12 cellular contexts compared by ENCODE assay signal in the genomic region with DNA sequence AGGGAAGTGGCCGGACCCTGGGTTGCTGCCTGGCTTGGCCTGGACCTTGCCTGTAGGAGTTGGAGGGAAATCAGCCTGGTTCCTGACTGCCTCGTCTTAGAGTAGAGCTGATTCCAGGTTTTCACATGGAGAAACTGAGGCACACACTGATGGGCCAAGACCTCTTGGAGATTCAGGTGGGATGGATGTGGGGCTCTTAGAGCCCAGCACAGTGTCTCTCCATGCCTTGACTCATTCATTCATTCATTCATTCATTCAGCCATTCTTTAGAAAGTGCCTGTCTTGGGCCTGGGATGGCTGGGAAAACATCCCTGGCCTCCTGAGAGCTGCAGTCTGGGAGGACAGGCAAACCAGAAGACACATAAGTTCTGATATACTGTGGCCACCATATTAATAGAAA. TPM values are rescaled to one million over a fixed set of nuclear protein-coding genes. Genes with fewer than 3 reads are reported as not detected.
DNase-seq lines count a peak whose midpoint lies in the region; ATAC-seq, FAIRE-seq and TF ChIP-seq lines count a peak whose summit lies in the region.
"Had no signal": no experiment of that assay in that cellular context is flagged by ENCODE, and none has a peak within 500 bp of the region (broad histone marks: within the 10 kb centered on the region; RNA-seq: fewer than 3 reads in every experiment).

No MANE protein-coding gene starts in this region.

- H3K4me3 Mint-ChIP-seq in CD8-positive, alpha-beta memory T cell: peak overlapping the region; percentile 54 to 99 (median 98)

- no peaks in the 10 kb centered on the region for H4K20me1 ChIP-seq in endothelial cell of umbilical vein (replicated peaks; ENCODE audit: control insufficient read depth, extremely low read depth, insufficient read depth, low read length)

- H3K36me3 ChIP-seq in CD8-positive, alpha-beta memory T cell (ENCODE audit: insufficient read depth, low read length): peaks cover 4% of the 10 kb centered on the region
- peaks cover 5 to 10% of the 10 kb centered on the region in 2 experiments for H3K36me3 ChIP-seq in endothelial cell of umbilical vein (ENCODE audit: control insufficient read depth in 2 of 2, extremely low read depth in 1 of 2, insufficient read depth in 2 of 2, low read length in 2 of 2)
- H3K36me3 ChIP-seq in trophoblast cell (ENCODE audit: control insufficient read depth in 1 of 2, insufficient read depth in 2 of 2, low read length in 2 of 2): peaks cover 24 to 44% of the 10 kb centered on the region in 2 experiments

- no peaks in the 10 kb centered on the region for H3K27me3 ChIP-seq in CD8-positive, alpha-beta memory T cell (ENCODE audit: insufficient read depth, low read length, poor library complexity, severe bottlenecking)
- H3K27me3 ChIP-seq in endothelial cell of umbilical vein (ENCODE audit: control insufficient read depth in 2 of 2, insufficient read depth in 2 of 2, low read length in 2 of 2): no peaks in the 10 kb centered on the region
- no peaks in the 10 kb centered on the region for H3K27me3 ChIP-seq in trophoblast cell (ENCODE audit: insufficient read depth, low read length)

- dilution Hi-C loops in endothelial cell of umbilical vein (cut with MboI; ENCODE audit: extremely low pct_ligation_motif_present, low sequenced_read_pairs): no loop called here

- H3K4me1 ChIP-seq in CD8-positive, alpha-beta memory T cell (ENCODE audit: insufficient read depth, low read length): peaks cover 39% of the 10 kb centered on the region
- peaks cover 59% of the 10 kb centered on the region for H3K4me1 ChIP-seq in endothelial cell of umbilical vein (ENCODE audit: control insufficient read depth, extremely low read depth, insufficient read depth, low read length)
- H3K4me1 ChIP-seq in trophoblast cell (ENCODE audit: control insufficient read depth in 1 of 2, insufficient read depth in 2 of 2, low read length in 2 of 2): peaks cover 8 to 14% of the 10 kb centered on the region in 2 experiments

- no peak for FAIRE-seq in endothelial cell of umbilical vein (lab: Jason Lieb, UNC)

- peaks cover 80% of the 10 kb centered on the region for H3K79me2 ChIP-seq in endothelial cell of umbilical vein (ENCODE audit: control insufficient read depth, insufficient read depth, low read length)
- H3K79me2 ChIP-seq in trophoblast cell (ENCODE audit: control insufficient read depth, insufficient read depth, low read length, poor library complexity): peaks cover 27% of the 10 kb centered on the region

- H2BK12ac ChIP-seq in trophoblast cell (ENCODE audit: low read length): no peak overlapping the region

- intact Hi-C loops in endothelial cell of umbilical vein (cut with micrococcal nuclease): loop anchor here (5.0 kb wide), 2 partner anchors 43 to 63 kb away; a partner anchor contains a TSS

- H3K9ac ChIP-seq in endothelial cell of umbilical vein (replicated peaks; ENCODE audit: extremely low read depth, insufficient read depth, low read length) (no peak overlapping the region), trophoblast cell (ENCODE audit: low read length) (no peak overlapping the region)

- DNase-seq in CD8-positive, alpha-beta memory T cell: no peak
- DNase-seq in RWPE1 (ENCODE audit: low spot score) (no peak), endothelial cell of umbilical vein (ENCODE audit: low read depth, low spot score) (no peak), trophoblast cell (no peak), NCI-H2171 treated with DMSO at 0.1 percent for 48 hours (lab: John Stamatoyannopoulos, UW) (no peak), GDM1 (lab: John Stamatoyannopoulos, UW) (no peak)
- DNase-seq: effector memory CD4-positive, alpha-beta T cell; MM.1S; stimulated activated CD4-positive, alpha-beta T cell treated with anti-CD3 and anti-CD28 coated beads, Interleukin-2, amount 100 ng/mL, for 48 hours had no signal

- H3K4me2 ChIP-seq in endothelial cell of umbilical vein (ENCODE audit: insufficient read depth, low read length) (peak overlapping the region; percentile 54), trophoblast cell (ENCODE audit: low read length) (no peak overlapping the region)

- no peak overlapping the region for H2BK120ac ChIP-seq in trophoblast cell (ENCODE audit: insufficient read depth, low read length, poor library complexity)

- peak overlapping the region; percentile 1 for H3K4ac ChIP-seq in trophoblast cell (ENCODE audit: low read depth, low read length)

- no peak overlapping the region for H3K4me3 ChIP-seq in CD8-positive, alpha-beta memory T cell (ENCODE audit: low read length)
- peak overlapping the region in 2 of 3 experiments; percentile 0 to 82 for H3K4me3 ChIP-seq in endothelial cell of umbilical vein (replicated peaks in 1 of 3; ENCODE audit: insufficient read depth in 1 of 3, low read depth in 1 of 3, low read length in 3 of 3)
- no peak overlapping the region for H3K4me3 ChIP-seq in trophoblast cell (ENCODE audit: low read depth, low read length)

- H3K4me1 Mint-ChIP-seq in CD8-positive, alpha-beta memory T cell: peaks cover 54 to 80% (median 64%) of the 10 kb centered on the region in 3 donors

- no peak overlapping the region for H4K91ac ChIP-seq in trophoblast cell (ENCODE audit: low read depth, low read length)

- no TSS peak for BruUV-seq in endothelial cell of umbilical vein (replicated peaks; lab: Mats Ljungman, UMichigan)

- peaks cover 0 to 56% (median 12%) of the 10 kb centered on the region in 3 donors for H3K36me3 Mint-ChIP-seq in CD8-positive, alpha-beta memory T cell

- POLR2A ChIA-PET in CD8-positive, alpha-beta memory T cell (lab: Charles Lee): interaction anchor here (0.6 kb wide), 1 partner anchor 41 kb away, joined by 3 read pairs; no protein-coding TSS in a partner anchor
- POLR2A ChIA-PET in RWPE1 (lab: Yijun Ruan, JAX; ENCODE audit: low non-redundant PET): no interaction called here
- POLR2A ChIA-PET in endothelial cell of umbilical vein (lab: Charles Lee): interaction anchor here (0.9 kb wide), 1 partner anchor 24 kb away, joined by 3 read pairs; no protein-coding TSS in a partner anchor

- no CpG with 5 or more reads among the region's 2 CpGs for whole genome bisulfite sequencing in trophoblast cell (ENCODE audit: extremely low coverage, insufficient coverage, insufficient read length)

- H2AK5ac ChIP-seq in trophoblast cell (ENCODE audit: low read length): no peak overlapping the region

- no peak overlapping the region for H3K23ac ChIP-seq in trophoblast cell (ENCODE audit: low read length)

- no peaks in the 10 kb centered on the region for H3K9me3 ChIP-seq in CD8-positive, alpha-beta memory T cell (ENCODE audit: low read length)
- H3K9me3 ChIP-seq in endothelial cell of umbilical vein (replicated peaks; ENCODE audit: control insufficient read depth, insufficient read depth, low read length): no peaks in the 10 kb centered on the region
- H3K9me3 ChIP-seq in trophoblast cell (ENCODE audit: insufficient read depth, low read depth, low read length): no peaks in the 10 kb centered on the region

- no peaks in the 10 kb centered on the region for H3K9me3 Mint-ChIP-seq in CD8-positive, alpha-beta memory T cell

- H3K9me1 ChIP-seq in endothelial cell of umbilical vein (replicated peaks; ENCODE audit: control insufficient read depth, extremely low read depth, insufficient read depth, low read length): no peaks in the 10 kb centered on the region

- no peak overlapping the region for H2BK5ac ChIP-seq in trophoblast cell (ENCODE audit: low read depth, low read length, poor library complexity)

- no peaks in the 10 kb centered on the region for H3K27me3 Mint-ChIP-seq in CD8-positive, alpha-beta memory T cell

- CTCF ChIA-PET in CD8-positive, alpha-beta memory T cell (lab: Charles Lee): interaction anchor here (4.5 kb wide), 1 partner anchor 18 kb away, joined by 28 read pairs; no protein-coding TSS in a partner anchor
- CTCF ChIA-PET in RWPE1 (lab: Yijun Ruan, JAX) (interaction anchor here (1.0 kb wide), 1 partner anchor 18 kb away, joined by 3 read pairs; no protein-coding TSS in a partner anchor), endothelial cell of umbilical vein (lab: Charles Lee) (interaction anchor here (1.3 kb wide), 1 partner anchor 44 kb away, joined by 3 read pairs; no protein-coding TSS in a partner anchor)

- no peak for ATAC-seq in GM18861 (IDR thresholded peaks at IDR 0.05; ENCODE audit: unreplicated experiment)
- ATAC-seq in HG03565 (IDR thresholded peaks at IDR 0.05; ENCODE audit: unreplicated experiment): no peak

- H4K12ac ChIP-seq in trophoblast cell (ENCODE audit: low read depth, low read length): no peak overlapping the region

- peak overlapping the region; percentile 43 to 97 (median 80) for H3K27ac Mint-ChIP-seq in CD8-positive, alpha-beta memory T cell

- H3K79me1 ChIP-seq in trophoblast cell (ENCODE audit: low read length): peaks cover 10% of the 10 kb centered on the region

- TF ChIP-seq CTCF in RWPE1 (conservative IDR thresholded peaks at IDR 0.05; ENCODE audit: low read depth) (no peak), endothelial cell of umbilical vein (IDR thresholded peaks at IDR 0.05; ENCODE audit: extremely low read depth in 1 of 2, insufficient read depth in 1 of 2, low read depth in 1 of 2, low read length in 2 of 2) (no peak)

- no peak for TF ChIP-seq POLR2A in endothelial cell of umbilical vein (IDR thresholded peaks at IDR 0.05; ENCODE audit: low read depth, low read length)

- H3K27ac ChIP-seq in CD8-positive, alpha-beta memory T cell (ENCODE audit: low read depth, low read length): no peak overlapping the region
- peak overlapping the region; percentile 100 for H3K27ac ChIP-seq in RWPE1
- peak overlapping the region; percentile 21 for H3K27ac ChIP-seq in endothelial cell of umbilical vein (ENCODE audit: insufficient read depth, low read depth, low read length)
- H3K27ac ChIP-seq in trophoblast cell (ENCODE audit: low read depth, low read length): no peak overlapping the region

- no peak overlapping the region for H3K14ac ChIP-seq in trophoblast cell (ENCODE audit: low read length)

- peak overlapping the region; percentile 12 for H3K18ac ChIP-seq in trophoblast cell (ENCODE audit: low read length)

- H2AFZ ChIP-seq in endothelial cell of umbilical vein (ENCODE audit: low read depth, low read length): no peak overlapping the region
- no peak overlapping the region for H2AFZ ChIP-seq in trophoblast cell (ENCODE audit: insufficient read depth, low read length, poor library complexity)

- H4K8ac ChIP-seq in trophoblast cell (ENCODE audit: low read depth, low read length): no peak overlapping the region

RNA-seq across cellular contexts. Expression of a gene that starts 2.2 kb away (rescaled TPM):
- 10 to 100 TPM; 27.3 to 27.6 TPM for total RNA-seq in CD8-positive, alpha-beta memory T cell
- 42.7 TPM for polyA plus RNA-seq in CD8-positive, alpha-beta memory T cell
- 99.6 and 126 TPM in 2 replicates for total RNA-seq in endothelial cell of umbilical vein
- polyA plus RNA-seq in endothelial cell of umbilical vein: 129 and 134 TPM in 2 replicates
- polyA plus RNA-seq in endothelial cell of umbilical vein (2011; cell fraction: cytosol; rRNA removed): 114 TPM in 2 replicates
- 66.6 and 67.7 TPM in 2 replicates for polyA plus RNA-seq in endothelial cell of umbilical vein (2011; cell fraction: nucleus; rRNA removed)
- 82.3 and 108 TPM in 2 replicates for polyA plus RNA-seq in endothelial cell of umbilical vein (2012)
- polyA minus RNA-seq in endothelial cell of umbilical vein: 179 and 186 TPM in 2 replicates
- polyA minus RNA-seq in endothelial cell of umbilical vein (2011; cell fraction: cytosol; rRNA and poly(A)+ RNA removed): 21.5 TPM
- 55.5 and 56.5 TPM in 2 replicates for polyA minus RNA-seq in endothelial cell of umbilical vein (2011; cell fraction: nucleus; rRNA and poly(A)+ RNA removed)
- 39.7 and 40.9 TPM in 2 replicates for polyA plus RNA-seq in trophoblast cell (2013)

RNA-seq across cellular contexts. Expression of a gene that starts 2.4 kb away (rescaled TPM):
- 10 to 100 TPM in 1 of 2 experiments, 1 to 10 TPM in 1; 8.9 to 10.4 TPM for total RNA-seq in CD8-positive, alpha-beta memory T cell
- 8.8 TPM for polyA plus RNA-seq in CD8-positive, alpha-beta memory T cell
- 7.2 and 8.0 TPM in 2 replicates for total RNA-seq in endothelial cell of umbilical vein
- 9.6 and 10.3 TPM in 2 replicates for polyA plus RNA-seq in endothelial cell of umbilical vein
- polyA plus RNA-seq in endothelial cell of umbilical vein (2011; cell fraction: cytosol; rRNA removed): 6.9 and 7.2 TPM in 2 replicates
- 27.0 and 28.9 TPM in 2 replicates for polyA plus RNA-seq in endothelial cell of umbilical vein (2011; cell fraction: nucleus; rRNA removed)
- 5.8 and 8.3 TPM in 2 replicates for polyA plus RNA-seq in endothelial cell of umbilical vein (2012)
- polyA minus RNA-seq in endothelial cell of umbilical vein: 6.1 and 8.5 TPM in 2 replicates
- polyA minus RNA-seq in endothelial cell of umbilical vein (2011; cell fraction: cytosol; rRNA and poly(A)+ RNA removed): 11.5 TPM
- polyA minus RNA-seq in endothelial cell of umbilical vein (2011; cell fraction: nucleus; rRNA and poly(A)+ RNA removed): 5.9 and 7.1 TPM in 2 replicates
- 3.3 and 4.0 TPM in 2 replicates for polyA plus RNA-seq in trophoblast cell (2013)

RNA-seq across cellular contexts. Expression of a gene that starts 36.6 kb away (rescaled TPM):
- total RNA-seq in CD8-positive, alpha-beta memory T cell: under 1 TPM in 1 of 2 experiments, not detected in 1; 0.20 TPM
- polyA plus RNA-seq in CD8-positive, alpha-beta memory T cell: 0.64 TPM
- 0.30 and 1.8 TPM in 2 replicates for total RNA-seq in endothelial cell of umbilical vein
- 1.1 and 1.8 TPM in 2 replicates for polyA plus RNA-seq in endothelial cell of umbilical vein
- polyA plus RNA-seq in endothelial cell of umbilical vein (2011; cell fraction: cytosol; rRNA removed): 0.77 and 1.2 TPM in 2 replicates
- polyA plus RNA-seq in endothelial cell of umbilical vein (2011; cell fraction: nucleus; rRNA removed): 2.7 and 3.0 TPM in 2 replicates
- not detected in 2 replicates for polyA plus RNA-seq in endothelial cell of umbilical vein (2012)
- polyA minus RNA-seq in endothelial cell of umbilical vein: 0.28 and 1.3 TPM in 2 replicates
- not detected for polyA minus RNA-seq in endothelial cell of umbilical vein (2011; cell fraction: cytosol; rRNA and poly(A)+ RNA removed)
- polyA minus RNA-seq in endothelial cell of umbilical vein (2011; cell fraction: nucleus; rRNA and poly(A)+ RNA removed): 1.6 and 1.7 TPM in 2 replicates
- 11.4 TPM in 2 replicates for polyA plus RNA-seq in trophoblast cell (2013)
- total RNA-seq: activated CD8-positive, alpha-beta memory T cell treated with anti-CD3 and anti-CD28 coated beads for 36 hours had no signal

RNA-seq across cellular contexts. Expression of a gene that starts 54.6 kb away (rescaled TPM):
- 100 to 1,000 TPM; 137 to 143 TPM for total RNA-seq in CD8-positive, alpha-beta memory T cell
- 77.3 TPM for polyA plus RNA-seq in CD8-positive, alpha-beta memory T cell
- 51.6 and 59.3 TPM in 2 replicates for total RNA-seq in endothelial cell of umbilical vein
- 50.4 and 51.4 TPM in 2 replicates for polyA plus RNA-seq in endothelial cell of umbilical vein
- polyA plus RNA-seq in endothelial cell of umbilical vein (2011; cell fraction: cytosol; rRNA removed): 34.2 and 38.7 TPM in 2 replicates
- 71.3 and 80.1 TPM in 2 replicates for polyA plus RNA-seq in endothelial cell of umbilical vein (2011; cell fraction: nucleus; rRNA removed)
- 35.6 and 37.8 TPM in 2 replicates for polyA plus RNA-seq in endothelial cell of umbilical vein (2012)
- polyA minus RNA-seq in endothelial cell of umbilical vein: 31.5 and 35.9 TPM in 2 replicates
- polyA minus RNA-seq in endothelial cell of umbilical vein (2011; cell fraction: cytosol; rRNA and poly(A)+ RNA removed): 27.5 TPM
- 14.3 and 17.9 TPM in 2 replicates for polyA minus RNA-seq in endothelial cell of umbilical vein (2011; cell fraction: nucleus; rRNA and poly(A)+ RNA removed)
- 12.7 and 12.8 TPM in 2 replicates for polyA plus RNA-seq in trophoblast cell (2013)

Comparison
In these comparisons a context has a peak if more than half of its experiments do, and no peak if none do; other contexts are left out.
1. H3K27ac ChIP-seq: peak in RWPE1 (single experiment) and endothelial cell of umbilical vein (single experiment); none in CD8-positive, alpha-beta memory T cell (single experiment) and trophoblast cell (single experiment).
2. H3K4me3 ChIP-seq: peak in endothelial cell of umbilical vein (2 of 3); none in CD8-positive, alpha-beta memory T cell (single experiment) and trophoblast cell (single experiment).